ENCODE assay signal across 19 cellular contexts in genomic region chr4:23269583-23269982, GRCh38.
"Had no signal": no experiment of that assay in that cellular context is flagged by ENCODE, and none has a peak within 500 bp of the region (broad histone marks: within the 10 kb centered on the region; RNA-seq: fewer than 3 reads in every experiment).

No MANE protein-coding gene starts in this region.

- H3K27ac ChIP-seq: neural progenitor cell, psoas muscle, stomach, testis had no signal

- H3K36me3 Mint-ChIP-seq: activated naive CD8-positive, alpha-beta T cell; immature natural killer cell; memory B cell; naive thymus-derived CD4-positive, alpha-beta T cell; neural progenitor cell; type B pancreatic cell had no signal

- H3K4me1 Mint-ChIP-seq: immature natural killer cell; memory B cell; naive thymus-derived CD4-positive, alpha-beta T cell had no signal

- H3K9me3 Mint-ChIP-seq: activated T-helper 1 cell treated with anti-CD3 and anti-CD28 coated beads, Interleukin-12 subunit alpha, Interleukin-12 subunit beta, Interleukin-2, Interleukin-4 antibody, amounts not matched to agents 30 ng/mL and 10 ng/mL and 1 ng/mL, durations not matched to agents 14 hours and 24 hours and 36 hours; naive thymus-derived CD4-positive, alpha-beta T cell; neural progenitor cell; type B pancreatic cell had no signal

- FAIRE-seq: TTC549 had no signal

- H3K4me1 ChIP-seq: neural progenitor cell, psoas muscle, stomach, testis had no signal

- H3K27me3 ChIP-seq: neural progenitor cell, stomach, testis had no signal

- H3K36me3 ChIP-seq: neural progenitor cell, stomach had no signal

- H3K9ac ChIP-seq: neural progenitor cell had no signal

- H2AFZ ChIP-seq: neural progenitor cell had no signal

- H3K4me3 ChIP-seq: neural progenitor cell, psoas muscle, stomach, testis had no signal

- H3K27ac Mint-ChIP-seq: activated naive CD8-positive, alpha-beta T cell; activated T-helper 1 cell treated with anti-CD3 and anti-CD28 coated beads, Interleukin-12 subunit alpha, Interleukin-12 subunit beta, Interleukin-2, Interleukin-4 antibody, amounts not matched to agents 30 ng/mL and 10 ng/mL and 1 ng/mL, durations not matched to agents 14 hours and 24 hours and 36 hours; immature natural killer cell; memory B cell; naive thymus-derived CD4-positive, alpha-beta T cell; neural progenitor cell; type B pancreatic cell had no signal

- H3K27me3 Mint-ChIP-seq: activated naive CD8-positive, alpha-beta T cell; memory B cell; type B pancreatic cell had no signal

- DNase-seq: activated CD4-positive, alpha-beta T cell treated with anti-CD3 and anti-CD28 coated beads, Interleukin-2, amount 50 U/mL, for 4 hours; activated gamma-delta T cell treated with Interleukin-2 at 50 U/mL for 16 hours; activated T-cell treated with anti-CD3 and anti-CD28 coated beads for 4 hours; effector CD4-positive, alpha-beta T cell; immature natural killer cell; naive thymus-derived CD4-positive, alpha-beta T cell; psoas muscle; right cardiac atrium; stimulated activated CD4-positive, alpha-beta T cell treated with anti-CD3 and anti-CD28 coated beads, Interleukin-15, amount 100 ng/mL, for 24 hours; stimulated activated CD4-positive, alpha-beta T cell treated with anti-CD3 and anti-CD28 coated beads, Interleukin-2, amount 100 ng/mL, for 48 hours; stomach; T-helper 2 cell; testis had no signal

- H3K9me3 ChIP-seq: psoas muscle, stomach, testis had no signal

- H3K4me3 Mint-ChIP-seq: activated naive CD8-positive, alpha-beta T cell; activated T-helper 1 cell treated with anti-CD3 and anti-CD28 coated beads, Interleukin-12 subunit alpha, Interleukin-12 subunit beta, Interleukin-2, Interleukin-4 antibody, amounts not matched to agents 30 ng/mL and 10 ng/mL and 1 ng/mL, durations not matched to agents 14 hours and 24 hours and 36 hours; immature natural killer cell; memory B cell; naive thymus-derived CD4-positive, alpha-beta T cell; neural progenitor cell; type B pancreatic cell had no signal

- H3K4me2 ChIP-seq: neural progenitor cell had no signal
